Comparison of ENCODE assay signal across 8 cellular contexts in the genomic region with DNA sequence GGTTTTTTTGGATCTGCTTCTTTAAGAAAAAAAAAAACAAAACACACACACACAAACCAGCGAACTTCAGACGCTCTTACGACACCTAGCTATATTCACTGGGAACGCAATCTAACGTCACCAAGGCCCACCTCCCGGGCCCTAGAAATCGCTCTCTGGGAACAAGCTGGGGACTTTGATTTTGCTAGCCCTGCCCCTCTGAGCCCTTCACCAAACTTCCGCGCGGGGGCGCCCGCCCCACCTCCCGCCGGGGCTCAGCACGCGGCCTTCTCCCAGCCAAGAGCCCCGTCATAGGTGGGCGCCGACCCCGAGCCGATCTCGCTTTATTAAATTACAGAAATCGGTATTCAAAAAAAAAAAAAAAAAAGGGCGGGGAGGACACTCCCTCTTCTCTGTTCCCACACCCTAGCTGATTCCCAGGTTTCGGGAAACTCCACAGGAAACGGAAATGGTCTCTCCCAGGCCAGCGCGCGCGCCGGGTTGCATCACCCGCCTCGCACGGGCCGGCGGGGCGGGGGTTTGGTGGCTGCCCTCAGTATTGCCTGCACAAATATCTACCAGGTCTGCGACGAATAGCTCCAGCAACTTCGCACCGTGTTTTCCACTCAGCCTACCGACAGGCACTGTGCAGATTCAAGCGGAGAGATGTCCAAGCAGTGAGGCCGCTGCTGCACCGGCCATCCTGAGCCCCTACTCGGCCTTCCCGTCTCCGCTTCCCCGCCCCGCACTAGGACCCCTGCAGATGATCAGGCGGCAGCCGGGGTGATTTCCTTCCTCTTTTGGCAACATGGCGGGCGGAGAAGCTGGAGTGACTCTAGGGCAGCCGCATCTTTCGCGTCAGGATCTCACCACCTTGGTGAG. TPM values are rescaled to one million over a fixed set of nuclear protein-coding genes. Genes with fewer than 3 reads are reported as not detected.
DNase-seq lines count a peak whose midpoint lies in the region; ATAC-seq and TF ChIP-seq lines count a peak whose summit lies in the region.

EIF2S3 (plus strand) TSS at position 775 of the 861 bp plus-strand sequence; CDS start at position 788, 13 bp downstream.

- intact Hi-C loops in activated naive CD4-positive, alpha-beta T cell treated with anti-CD3 and anti-CD28 coated beads for 36 hours (cut with micrococcal nuclease): loop anchor here (1.0 to 2.0 kb wide), 12 partner anchors 26 to 391 kb away; partner anchors contain the start of genes APOO and PRDX4

- H3K4me1 ChIP-seq in gastroesophageal sphincter (no peaks in the 10 kb centered on the region), suprapubic skin (no peaks in the 10 kb centered on the region)

- H3K4me1 Mint-ChIP-seq in activated naive CD4-positive, alpha-beta T cell treated with anti-CD3 and anti-CD28 coated beads for 36 hours (ENCODE audit: low read depth): peaks cover 10% of the 10 kb centered on the region

- TF ChIP-seq CTCF in GM10266 (IDR thresholded peaks at IDR 0.05; ENCODE audit: control insufficient read depth, insufficient read depth, low read depth, missing control alignments): peak; percentile 40
- TF ChIP-seq CTCF in gastroesophageal sphincter (IDR thresholded peaks at IDR 0.05): peak; percentile 24 to 78 (median 50)
- TF ChIP-seq CTCF in suprapubic skin (IDR thresholded peaks at IDR 0.05): peak; percentile 50 to 54

- no peaks in the 10 kb centered on the region for H3K27me3 ChIP-seq in gastroesophageal sphincter
- no peaks in the 10 kb centered on the region for H3K27me3 ChIP-seq in suprapubic skin

- peak; percentile 91 for ATAC-seq in HG02571 (IDR thresholded peaks at IDR 0.05; ENCODE audit: unreplicated experiment)
- peak; percentile 98 for ATAC-seq in gastroesophageal sphincter

- no peak within 1 kb of the TSS for H3K4me3 Mint-ChIP-seq in activated naive CD4-positive, alpha-beta T cell treated with anti-CD3 and anti-CD28 coated beads for 36 hours

- TF ChIP-seq EP300 in gastroesophageal sphincter (IDR thresholded peaks at IDR 0.05) (no peak), suprapubic skin (IDR thresholded peaks at IDR 0.05) (no peak)

- H3K9ac ChIP-seq in SK-N-MC (ENCODE audit: insufficient read length): no peak within 1 kb of the TSS

- peak within 1 kb of the TSS; percentile 96 for H3K27ac ChIP-seq in SK-N-MC
- H3K27ac ChIP-seq in gastroesophageal sphincter: peak within 1 kb of the TSS; percentile 82 to 90 (median 85)
- H3K27ac ChIP-seq in suprapubic skin: peak within 1 kb of the TSS; percentile 90

- H3K27me3 Mint-ChIP-seq in activated naive CD4-positive, alpha-beta T cell treated with anti-CD3 and anti-CD28 coated beads for 36 hours (ENCODE audit: low read depth): no peaks in the 10 kb centered on the region

- TF ChIP-seq POLR2A in gastroesophageal sphincter (IDR thresholded peaks at IDR 0.05) (peak in 1 of 2 donors; percentile 36), suprapubic skin (IDR thresholded peaks at IDR 0.05) (no peak)

- H3K36me3 ChIP-seq in SK-N-MC (ENCODE audit: insufficient read depth, low read length) (peaks cover 21% of the 10 kb centered on the region), gastroesophageal sphincter (peaks cover 0 to 24% of the 10 kb centered on the region in 2 donors), suprapubic skin (peaks cover 5% of the 10 kb centered on the region)

- peaks cover 11% of the 10 kb centered on the region for H3K36me3 Mint-ChIP-seq in activated naive CD4-positive, alpha-beta T cell treated with anti-CD3 and anti-CD28 coated beads for 36 hours (ENCODE audit: low read depth)

- H3K9me3 Mint-ChIP-seq in activated naive CD4-positive, alpha-beta T cell treated with anti-CD3 and anti-CD28 coated beads for 36 hours: no peaks in the 10 kb centered on the region

- CTCF ChIA-PET in activated naive CD4-positive, alpha-beta T cell treated with anti-CD3 and anti-CD28 coated beads for 36 hours (lab: Charles Lee): interaction anchor here (0.5 to 2.2 kb wide), 22 partner anchors 9 to 311 kb away, joined by 3 to 13 read pairs (median 3); partner anchors contain the start of genes ACOT9, APOO, CXorf58 and KLHL15

- H3K9me3 ChIP-seq in SK-N-MC (ENCODE audit: low read depth, low read length) (no peaks in the 10 kb centered on the region), gastroesophageal sphincter (no peaks in the 10 kb centered on the region), suprapubic skin (no peaks in the 10 kb centered on the region)

- DNase-seq in GM10266 (ENCODE audit: extremely low spot score) (peak; percentile 81), NCI-H1048 (lab: John Stamatoyannopoulos, UW) (peak; percentile 86), SK-N-MC (ENCODE audit: low read depth, low spot score) (peak; percentile 97), non-pigmented ciliary epithelial cell (ENCODE audit: low read depth) (peak; percentile 76), suprapubic skin (ENCODE audit: low spot score in 2 of 2) (peak; percentile 91 to 94)
- DNase-seq in activated naive CD4-positive, alpha-beta T cell treated with anti-CD3 and anti-CD28 coated beads for 36 hours: peak; percentile 87

- H3K4me3 ChIP-seq in SK-N-MC (no peak within 1 kb of the TSS), gastroesophageal sphincter (peak within 1 kb of the TSS; percentile 78 to 97), suprapubic skin (no peak within 1 kb of the TSS)

- WGBS in gastroesophageal sphincter (ENCODE audit: low coverage in 1 of 2), 2 donors: 0% methylated on average over 7 to 15 of the region's 57 CpGs
- 5% methylated on average over 55 of the region's 57 CpGs for WGBS in suprapubic skin

- no peak within 1 kb of the TSS for H3K27ac Mint-ChIP-seq in activated naive CD4-positive, alpha-beta T cell treated with anti-CD3 and anti-CD28 coated beads for 36 hours

RNA-seq across cellular contexts. Expression of gene EIF2S3, which starts in this region (rescaled TPM):
- 100 to 1,000 TPM; 366 to 386 TPM for total RNA-seq in activated naive CD4-positive, alpha-beta T cell treated with anti-CD3 and anti-CD28 coated beads for 36 hours
- total RNA-seq in gastroesophageal sphincter (100 to 1,000 TPM; 139 to 179 (median 156) TPM), suprapubic skin (100 to 1,000 TPM; 111 to 118 (median 115) TPM)

Comparison
In these comparisons a context has a peak if more than half of its experiments do, and no peak if none do; other contexts are left out.
1. H3K4me3 ChIP-seq: peak in gastroesophageal sphincter (2 of 2); none in SK-N-MC (single experiment) and suprapubic skin (single experiment).
2. Peak in every context shown above with its lines, with median percentiles within 50 percentile points of each other: DNase-seq, CTCF ChIP-seq and H3K27ac ChIP-seq.